ENCODE assay signal across 1 cellular context in the genomic region with DNA sequence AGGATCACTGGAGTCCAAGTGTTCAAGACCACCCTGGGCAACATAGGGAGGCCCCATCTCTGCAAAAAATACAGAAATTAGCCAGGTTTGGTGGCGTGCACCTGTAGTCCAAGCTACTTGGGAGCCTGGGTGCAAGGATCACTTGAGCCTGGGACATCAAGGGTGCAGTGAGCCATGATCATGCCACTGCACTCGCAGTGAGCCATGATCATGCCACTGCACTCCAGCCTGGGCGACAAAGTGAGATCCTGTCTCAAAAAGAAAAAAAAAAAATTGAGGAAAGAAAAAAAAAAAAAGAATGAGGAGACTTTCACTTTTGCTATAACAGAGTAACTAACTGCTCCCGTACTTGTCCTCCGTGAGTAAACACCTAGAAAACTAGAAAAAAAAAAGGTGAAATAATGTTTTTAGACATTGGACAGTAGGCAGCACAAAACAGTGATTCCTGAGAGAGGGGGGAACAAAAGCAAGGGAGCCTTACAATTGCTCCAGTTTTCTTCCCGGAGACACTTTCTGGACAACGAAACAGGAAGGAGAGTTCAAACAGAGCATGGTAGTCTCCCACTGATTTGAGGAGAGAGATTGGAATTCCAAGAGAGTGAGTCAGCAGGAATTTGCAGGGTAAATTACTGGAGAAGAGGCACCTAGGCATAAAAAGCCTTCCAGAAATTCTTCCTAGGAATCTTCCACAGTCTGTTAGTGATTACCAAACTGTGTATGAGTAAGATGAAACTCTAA.
TF ChIP-seq lines count a peak whose summit lies in the region.

No MANE protein-coding gene starts in this region.

TF ChIP-seq in HEK293, 187 proteins besides CTCF, POLR2A, EP300 and RAD21 (continued from another document):
- TF ChIP-seq, protein P1, sequence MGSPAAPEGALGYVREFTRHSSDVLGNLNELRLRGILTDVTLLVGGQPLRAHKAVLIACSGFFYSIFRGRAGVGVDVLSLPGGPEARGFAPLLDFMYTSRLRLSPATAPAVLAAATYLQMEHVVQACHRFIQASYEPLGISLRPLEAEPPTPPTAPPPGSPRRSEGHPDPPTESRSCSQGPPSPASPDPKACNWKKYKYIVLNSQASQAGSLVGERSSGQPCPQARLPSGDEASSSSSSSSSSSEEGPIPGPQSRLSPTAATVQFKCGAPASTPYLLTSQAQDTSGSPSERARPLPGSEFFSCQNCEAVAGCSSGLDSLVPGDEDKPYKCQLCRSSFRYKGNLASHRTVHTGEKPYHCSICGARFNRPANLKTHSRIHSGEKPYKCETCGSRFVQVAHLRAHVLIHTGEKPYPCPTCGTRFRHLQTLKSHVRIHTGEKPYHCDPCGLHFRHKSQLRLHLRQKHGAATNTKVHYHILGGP (tag by site-specific recombination; IDR thresholded peaks at IDR 0.05) = peak; percentile 64
- no peak for TF ChIP-seq ZNF398 (tag by site-specific recombination; IDR thresholded peaks at IDR 0.05)
- no peak for TF ChIP-seq KLF8 (tag by site-specific recombination; IDR thresholded peaks at IDR 0.05)
- no peak for TF ChIP-seq YY2 (tag by site-specific recombination; IDR thresholded peaks at IDR 0.05)
- 0 out of 2 replicates have a peak, but pooled peaks have one; percentile 15 for TF ChIP-seq ZIC2 (tag by site-specific recombination; IDR thresholded peaks at IDR 0.05)
- peak; percentile 44; the same call in 1 of the 2 replicates for TF ChIP-seq GLIS1 (tag by site-specific recombination; IDR thresholded peaks at IDR 0.05)
- no peak for TF ChIP-seq ZNF280D (tag by site-specific recombination; IDR thresholded peaks at IDR 0.05)
- peak; percentile 80; the same call in 1 of the 2 replicates for TF ChIP-seq ZNF362 (tag by site-specific recombination; IDR thresholded peaks at IDR 0.05)
- TF ChIP-seq ZNF114 (tag by site-specific recombination; IDR thresholded peaks at IDR 0.05) = no peak
TF ChIP-seq in HEK293: peak in this region for 15.
